ENCODE assay signal across 1 cellular context in the genomic region with DNA sequence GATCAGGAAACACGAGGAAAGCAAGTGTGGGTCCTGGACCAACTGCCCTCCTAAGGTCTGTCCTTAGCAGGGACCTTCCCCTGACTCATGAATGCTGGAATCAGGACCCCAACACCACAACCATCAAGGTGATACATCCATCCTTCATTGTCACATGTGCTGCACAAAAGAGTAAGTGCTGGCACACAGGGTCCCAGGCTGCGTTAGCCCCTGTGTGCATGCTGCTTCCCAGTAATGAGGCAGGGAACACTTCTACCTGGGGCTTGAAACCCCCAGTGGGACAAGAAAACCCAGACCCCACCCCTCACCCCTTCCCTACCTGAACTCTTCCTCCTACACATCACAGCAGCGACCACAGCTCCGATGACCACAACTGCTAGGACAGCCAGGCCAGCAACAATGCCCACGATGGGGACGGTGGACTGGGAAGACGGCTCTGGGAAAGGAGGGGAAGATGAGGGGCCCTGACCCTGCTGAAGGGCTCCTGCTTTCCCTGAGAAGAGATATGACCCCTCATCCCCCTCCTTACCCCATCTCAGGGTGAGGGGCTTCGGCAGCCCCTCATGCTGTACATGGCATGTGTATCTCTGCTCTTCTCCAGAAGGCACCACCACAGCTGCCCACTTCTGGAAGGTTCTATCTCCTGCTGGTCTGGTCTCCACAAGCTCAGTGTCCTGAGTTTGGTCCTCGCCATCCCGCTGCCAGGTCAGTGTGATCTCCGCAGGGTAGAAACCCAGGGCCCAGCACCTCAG.
TF ChIP-seq lines count a peak whose summit lies in the region.

No MANE protein-coding gene starts in this region.

TF ChIP-seq in GM23338, 12 proteins besides CTCF, POLR2A, EP300 and RAD21:
- TF ChIP-seq STAT1 (IDR thresholded peaks at IDR 0.05; ENCODE audit: unreplicated experiment) (no peak), NANOG (IDR thresholded peaks at IDR 0.05; ENCODE audit: borderline replicate concordance) (no peak), POLR2AphosphoS5 (IDR thresholded peaks at IDR 0.05; ENCODE audit: low read depth) (no peak), JUNB (IDR thresholded peaks at IDR 0.05; ENCODE audit: unreplicated experiment) (no peak)
- TF ChIP-seq, protein P1, sequence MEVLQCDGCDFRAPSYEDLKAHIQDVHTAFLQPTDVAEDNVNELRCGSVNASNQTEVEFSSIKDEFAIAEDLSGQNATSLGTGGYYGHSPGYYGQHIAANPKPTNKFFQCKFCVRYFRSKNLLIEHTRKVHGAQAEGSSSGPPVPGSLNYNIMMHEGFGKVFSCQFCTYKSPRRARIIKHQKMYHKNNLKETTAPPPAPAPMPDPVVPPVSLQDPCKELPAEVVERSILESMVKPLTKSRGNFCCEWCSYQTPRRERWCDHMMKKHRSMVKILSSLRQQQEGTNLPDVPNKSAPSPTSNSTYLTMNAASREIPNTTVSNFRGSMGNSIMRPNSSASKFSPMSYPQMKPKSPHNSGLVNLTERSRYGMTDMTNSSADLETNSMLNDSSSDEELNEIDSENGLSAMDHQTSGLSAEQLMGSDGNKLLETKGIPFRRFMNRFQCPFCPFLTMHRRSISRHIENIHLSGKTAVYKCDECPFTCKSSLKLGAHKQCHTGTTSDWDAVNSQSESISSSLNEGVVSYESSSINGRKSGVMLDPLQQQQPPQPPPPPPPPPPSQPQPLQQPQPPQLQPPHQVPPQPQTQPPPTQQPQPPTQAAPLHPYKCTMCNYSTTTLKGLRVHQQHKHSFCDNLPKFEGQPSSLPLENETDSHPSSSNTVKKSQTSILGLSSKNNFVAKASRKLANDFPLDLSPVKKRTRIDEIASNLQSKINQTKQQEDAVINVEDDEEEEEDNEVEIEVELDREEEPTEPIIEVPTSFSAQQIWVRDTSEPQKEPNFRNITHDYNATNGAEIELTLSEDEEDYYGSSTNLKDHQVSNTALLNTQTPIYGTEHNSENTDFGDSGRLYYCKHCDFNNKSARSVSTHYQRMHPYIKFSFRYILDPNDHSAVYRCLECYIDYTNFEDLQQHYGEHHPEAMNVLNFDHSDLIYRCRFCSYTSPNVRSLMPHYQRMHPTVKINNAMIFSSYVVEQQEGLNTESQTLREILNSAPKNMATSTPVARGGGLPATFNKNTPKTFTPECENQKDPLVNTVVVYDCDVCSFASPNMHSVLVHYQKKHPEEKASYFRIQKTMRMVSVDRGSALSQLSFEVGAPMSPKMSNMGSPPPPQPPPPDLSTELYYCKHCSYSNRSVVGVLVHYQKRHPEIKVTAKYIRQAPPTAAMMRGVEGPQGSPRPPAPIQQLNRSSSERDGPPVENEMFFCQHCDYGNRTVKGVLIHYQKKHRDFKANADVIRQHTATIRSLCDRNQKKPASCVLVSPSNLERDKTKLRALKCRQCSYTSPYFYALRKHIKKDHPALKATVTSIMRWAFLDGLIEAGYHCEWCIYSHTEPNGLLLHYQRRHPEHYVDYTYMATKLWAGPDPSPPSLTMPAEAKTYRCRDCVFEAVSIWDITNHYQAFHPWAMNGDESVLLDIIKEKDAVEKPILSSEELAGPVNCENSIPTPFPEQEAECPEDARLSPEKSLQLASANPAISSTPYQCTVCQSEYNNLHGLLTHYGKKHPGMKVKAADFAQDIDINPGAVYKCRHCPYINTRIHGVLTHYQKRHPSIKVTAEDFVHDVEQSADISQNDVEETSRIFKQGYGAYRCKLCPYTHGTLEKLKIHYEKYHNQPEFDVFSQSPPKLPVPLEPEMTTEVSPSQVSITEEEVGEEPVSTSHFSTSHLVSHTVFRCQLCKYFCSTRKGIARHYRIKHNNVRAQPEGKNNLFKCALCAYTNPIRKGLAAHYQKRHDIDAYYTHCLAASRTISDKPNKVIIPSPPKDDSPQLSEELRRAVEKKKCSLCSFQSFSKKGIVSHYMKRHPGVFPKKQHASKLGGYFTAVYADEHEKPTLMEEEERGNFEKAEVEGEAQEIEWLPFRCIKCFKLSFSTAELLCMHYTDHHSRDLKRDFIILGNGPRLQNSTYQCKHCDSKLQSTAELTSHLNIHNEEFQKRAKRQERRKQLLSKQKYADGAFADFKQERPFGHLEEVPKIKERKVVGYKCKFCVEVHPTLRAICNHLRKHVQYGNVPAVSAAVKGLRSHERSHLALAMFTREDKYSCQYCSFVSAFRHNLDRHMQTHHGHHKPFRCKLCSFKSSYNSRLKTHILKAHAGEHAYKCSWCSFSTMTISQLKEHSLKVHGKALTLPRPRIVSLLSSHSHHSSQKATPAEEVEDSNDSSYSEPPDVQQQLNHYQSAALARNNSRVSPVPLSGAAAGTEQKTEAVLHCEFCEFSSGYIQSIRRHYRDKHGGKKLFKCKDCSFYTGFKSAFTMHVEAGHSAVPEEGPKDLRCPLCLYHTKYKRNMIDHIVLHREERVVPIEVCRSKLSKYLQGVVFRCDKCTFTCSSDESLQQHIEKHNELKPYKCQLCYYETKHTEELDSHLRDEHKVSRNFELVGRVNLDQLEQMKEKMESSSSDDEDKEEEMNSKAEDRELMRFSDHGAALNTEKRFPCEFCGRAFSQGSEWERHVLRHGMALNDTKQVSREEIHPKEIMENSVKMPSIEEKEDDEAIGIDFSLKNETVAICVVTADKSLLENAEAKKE (CRISPR knock-in tag; IDR thresholded peaks at IDR 0.05), result no peak
